Comparison of ENCODE assay signal across 26 cellular contexts in the genomic region with DNA sequence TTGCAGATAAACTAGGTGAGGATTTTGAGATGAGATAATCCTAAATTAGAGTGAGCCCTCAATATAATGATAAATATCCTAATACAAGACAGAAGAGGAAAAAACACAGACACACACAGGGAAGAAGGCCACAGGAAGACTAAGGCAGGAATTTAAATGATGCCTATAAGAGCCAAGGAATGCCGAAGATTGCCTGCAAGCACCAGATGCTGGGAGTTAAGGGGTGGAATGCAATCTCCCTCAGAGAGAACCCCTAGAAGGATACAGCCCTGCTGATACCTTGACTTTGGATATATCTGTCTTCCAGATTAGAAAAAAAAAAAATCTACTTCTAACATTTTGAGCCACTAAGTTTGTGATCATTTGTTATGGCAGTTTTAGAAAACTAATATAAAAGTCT.
"Had no signal": no experiment of that assay in that cellular context is flagged by ENCODE, and none has a peak within 500 bp of the region (broad histone marks: within the 10 kb centered on the region; RNA-seq: fewer than 3 reads in every experiment).

No MANE protein-coding gene starts in this region.

- H3K4me1 ChIP-seq: colonic mucosa, gastrocnemius medialis, left lung, psoas muscle, spleen, testis, tibial artery had no signal

- H3K4me1 Mint-ChIP-seq: endodermal cell; naive thymus-derived CD8-positive, alpha-beta T cell; nephron progenitor cell; stimulated activated memory B cell treated with anti-CD40 and anti-IgM and Interleukin-4, amounts not matched to agents 10 μg/mL and 1 μg/mL and 100 μg/mL, for 72 hours had no signal

- H3K27ac Mint-ChIP-seq: dendritic cell treated with granulocyte-macrophage colony-stimulating factor and Interleukin-4, amounts not matched to agents 40 ng/mL and 50 ng/mL, for 4 days; endodermal cell; naive thymus-derived CD8-positive, alpha-beta T cell; nephron progenitor cell; stimulated activated memory B cell treated with anti-CD40 and anti-IgM and Interleukin-4, amounts not matched to agents 10 μg/mL and 1 μg/mL and 100 μg/mL, for 72 hours; type B pancreatic cell had no signal

- H3K27me3 ChIP-seq: colonic mucosa, gastrocnemius medialis, left lung, sigmoid colon, spleen, testis, tibial artery had no signal

- H3K9me3 Mint-ChIP-seq: endodermal cell; nephron progenitor cell; stimulated activated memory B cell treated with anti-CD40 and anti-IgM and Interleukin-4, amounts not matched to agents 10 μg/mL and 1 μg/mL and 100 μg/mL, for 72 hours; type B pancreatic cell had no signal

- H3K4me3 ChIP-seq: colonic mucosa, gastrocnemius medialis, left lung, psoas muscle, sigmoid colon, skin epidermis, spleen, testis, tibial artery had no signal

- DNase-seq: colonic mucosa; effector CD8-positive, alpha-beta T cell; endodermal cell; gastrocnemius medialis; head of caudate nucleus; left cardiac atrium; left lung; mesenchymal stem cell; naive thymus-derived CD8-positive, alpha-beta T cell; nephron progenitor cell; nucleus accumbens; psoas muscle; right cardiac atrium; sigmoid colon; spleen; stimulated activated CD4-positive, alpha-beta T cell treated with anti-CD3 and anti-CD28 coated beads, Interleukin-4, amount 100 ng/mL, for 4 hours; stimulated activated naive CD8-positive, alpha-beta T cell treated with anti-CD3 and anti-CD28 coated beads, Interleukin-15, Interleukin-2, amounts not matched to agents 100 U/mL and 50 U/mL, for 24 hours; substantia nigra; testis; tibial artery had no signal

- H3K27ac ChIP-seq: colonic mucosa, epithelial cell of prostate, gastrocnemius medialis, left lung, psoas muscle, sigmoid colon, skin epidermis, spleen, testis, tibial artery had no signal

- H3K4me3 Mint-ChIP-seq: dendritic cell treated with granulocyte-macrophage colony-stimulating factor and Interleukin-4, amounts not matched to agents 40 ng/mL and 50 ng/mL, for 4 days; endodermal cell; naive thymus-derived CD8-positive, alpha-beta T cell; nephron progenitor cell; stimulated activated memory B cell treated with anti-CD40 and anti-IgM and Interleukin-4, amounts not matched to agents 10 μg/mL and 1 μg/mL and 100 μg/mL, for 72 hours; type B pancreatic cell had no signal

- H3K9me3 ChIP-seq: colonic mucosa, gastrocnemius medialis, left lung, psoas muscle, sigmoid colon, spleen, testis, tibial artery had no signal

- ATAC-seq: esophagus mucosa; gastrocnemius medialis; left lung; naive thymus-derived CD8-positive, alpha-beta T cell; psoas muscle; right cardiac atrium; stimulated activated memory B cell treated with anti-CD40 and anti-IgM and Interleukin-4, amounts not matched to agents 10 μg/mL and 1 μg/mL and 100 μg/mL, for 72 hours; stimulated activated naive CD8-positive, alpha-beta T cell treated with anti-CD3 and anti-CD28 coated beads, Interleukin-15, Interleukin-2, amounts not matched to agents 100 U/mL and 50 U/mL, for 24 hours had no signal

- H3K36me3 ChIP-seq: colonic mucosa, gastrocnemius medialis, left lung, sigmoid colon, spleen, tibial artery had no signal

- H3K36me3 Mint-ChIP-seq: naive thymus-derived CD8-positive, alpha-beta T cell; stimulated activated memory B cell treated with anti-CD40 and anti-IgM and Interleukin-4, amounts not matched to agents 10 μg/mL and 1 μg/mL and 100 μg/mL, for 72 hours; type B pancreatic cell had no signal

- H3K27me3 Mint-ChIP-seq: dendritic cell treated with granulocyte-macrophage colony-stimulating factor and Interleukin-4, amounts not matched to agents 40 ng/mL and 50 ng/mL, for 4 days; naive thymus-derived CD8-positive, alpha-beta T cell; stimulated activated memory B cell treated with anti-CD40 and anti-IgM and Interleukin-4, amounts not matched to agents 10 μg/mL and 1 μg/mL and 100 μg/mL, for 72 hours; type B pancreatic cell had no signal
